Comparison of ENCODE assay signal across 8 cellular contexts in the genomic region with DNA sequence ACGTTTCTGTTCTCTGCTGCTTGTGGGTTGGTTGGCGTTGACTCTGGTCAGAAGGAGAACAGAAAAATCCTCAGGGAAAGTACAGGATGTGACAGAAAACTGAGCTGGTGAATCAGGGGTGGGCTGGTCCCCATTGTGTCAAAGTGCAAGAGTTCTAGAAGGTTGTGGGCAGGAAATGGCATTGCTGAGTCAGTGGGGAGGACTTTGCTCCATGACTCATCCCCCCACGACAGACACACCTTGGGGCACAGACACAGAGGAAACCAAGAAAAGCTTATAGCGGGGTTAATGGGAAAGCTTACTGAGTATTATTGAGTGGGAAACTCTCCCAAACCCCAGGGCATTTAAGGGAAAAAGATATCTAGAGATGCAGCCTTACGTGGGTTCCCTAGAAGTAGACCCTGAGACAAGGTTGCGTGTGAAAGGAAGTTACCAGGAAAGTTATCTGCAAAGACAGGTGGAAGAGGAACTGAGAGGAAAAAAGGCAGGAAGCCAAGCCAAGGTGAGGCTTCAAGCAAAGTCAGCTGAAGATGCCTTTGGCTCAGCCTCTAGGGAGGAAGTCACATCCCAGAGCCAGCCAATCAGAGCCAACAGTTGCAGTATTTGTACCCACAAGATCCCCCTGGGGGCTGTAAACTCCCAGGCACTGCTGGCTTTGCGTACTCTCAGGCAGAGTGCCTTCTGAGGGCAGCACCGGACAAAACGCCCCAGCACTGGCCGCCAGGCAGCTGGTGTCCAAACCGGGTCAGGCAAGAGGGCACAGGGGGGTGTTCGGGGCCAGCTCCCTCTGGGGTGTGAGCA.
DNase-seq lines count a peak whose midpoint lies in the region; ATAC-seq and TF ChIP-seq lines count a peak whose summit lies in the region.

No MANE protein-coding gene starts in this region.

- peak overlapping the region; percentile 43 for H3K4me3 Mint-ChIP-seq in activated CD4-positive, alpha-beta memory T cell treated with anti-CD3 and anti-CD28 coated beads, Interleukin-2, amount 10 ng/mL, durations not matched to agents 7 days and 5 days

- no peak overlapping the region for H3K4me3 ChIP-seq in lower lobe of right lung

- DNase-seq in stimulated activated naive CD4-positive, alpha-beta T cell treated with Interleukin-2 at 50 U/mL for 16 hours (lab: John Stamatoyannopoulos, UW) = peak; percentile 42
- no peak for DNase-seq in stimulated activated naive CD4-positive, alpha-beta T cell (lab: John Stamatoyannopoulos, UW)
- DNase-seq in activated CD4-positive, alpha-beta memory T cell treated with anti-CD3 and anti-CD28 coated beads, Interleukin-2, amount 10 ng/mL, durations not matched to agents 7 days and 5 days = peak; percentile 78
- DNase-seq in glomerular visceral epithelial cell (ENCODE audit: extremely low spot score) = peak; percentile 96
- DNase-seq in stimulated activated CD8-positive, alpha-beta memory T cell treated with anti-CD3 and anti-CD28 coated beads, Interleukin-7, amount 100 ng/mL, for 24 hours (ENCODE audit: low read depth) = peak; percentile 40
- no peak for DNase-seq in lower lobe of right lung

- no peak for TF ChIP-seq CTCF in lower lobe of right lung (IDR thresholded peaks at IDR 0.05)

- H3K4me1 ChIP-seq in lower lobe of right lung = no peaks in the 10 kb centered on the region

- H3K9me3 Mint-ChIP-seq in activated CD4-positive, alpha-beta memory T cell treated with anti-CD3 and anti-CD28 coated beads, Interleukin-2, amount 10 ng/mL, durations not matched to agents 7 days and 5 days = peaks cover 18% of the 10 kb centered on the region

- peak overlapping the region; percentile 92 for H3K27ac Mint-ChIP-seq in activated CD4-positive, alpha-beta memory T cell treated with anti-CD3 and anti-CD28 coated beads, Interleukin-2, amount 10 ng/mL, durations not matched to agents 7 days and 5 days

- CTCF ChIA-PET in activated CD4-positive, alpha-beta memory T cell treated with anti-CD3 and anti-CD28 coated beads, Interleukin-2, amount 10 ng/mL, durations not matched to agents 7 days and 5 days (lab: Charles Lee) = no interaction called here

- peak; percentile 73 for ATAC-seq in HG03460 (IDR thresholded peaks at IDR 0.05; ENCODE audit: unreplicated experiment)
- no peak for ATAC-seq in lower lobe of right lung
- ATAC-seq in HG02852 (IDR thresholded peaks at IDR 0.05; ENCODE audit: unreplicated experiment) = no peak

- H3K27me3 Mint-ChIP-seq in activated CD4-positive, alpha-beta memory T cell treated with anti-CD3 and anti-CD28 coated beads, Interleukin-2, amount 10 ng/mL, durations not matched to agents 7 days and 5 days = peaks cover 34% of the 10 kb centered on the region

- H3K27ac ChIP-seq in lower lobe of right lung = no peak overlapping the region

- no peaks in the 10 kb centered on the region for H3K36me3 ChIP-seq in lower lobe of right lung

- H3K4me1 Mint-ChIP-seq in activated CD4-positive, alpha-beta memory T cell treated with anti-CD3 and anti-CD28 coated beads, Interleukin-2, amount 10 ng/mL, durations not matched to agents 7 days and 5 days = peaks cover 33% of the 10 kb centered on the region

- no peaks in the 10 kb centered on the region for H3K36me3 Mint-ChIP-seq in activated CD4-positive, alpha-beta memory T cell treated with anti-CD3 and anti-CD28 coated beads, Interleukin-2, amount 10 ng/mL, durations not matched to agents 7 days and 5 days (ENCODE audit: low read depth)

- POLR2A ChIA-PET in activated CD4-positive, alpha-beta memory T cell treated with anti-CD3 and anti-CD28 coated beads, Interleukin-2, amount 10 ng/mL, durations not matched to agents 7 days and 5 days (lab: Charles Lee) = interaction anchor here (1.4 kb wide), 2 partner anchors 60 to 88 kb away, joined by 4 to 16 read pairs; no protein-coding TSS in a partner anchor

- intact Hi-C loops in lower lobe of right lung (cut with DNase I) = no loop called here

- H3K9me3 ChIP-seq in lower lobe of right lung = no peaks in the 10 kb centered on the region

- peaks cover 34% of the 10 kb centered on the region for H3K27me3 ChIP-seq in lower lobe of right lung (ENCODE audit: low read depth)

Comparison
In these comparisons a context has a peak if more than half of its experiments do, and no peak if none do; other contexts are left out.
1. DNase-seq: peak in stimulated activated naive CD4-positive, alpha-beta T cell treated with Interleukin-2 at 50 U/mL for 16 hours (single experiment), activated CD4-positive, alpha-beta memory T cell treated with anti-CD3 and anti-CD28 coated beads, Interleukin-2, amount 10 ng/mL, durations not matched to agents 7 days and 5 days (single experiment), glomerular visceral epithelial cell (single experiment) and stimulated activated CD8-positive, alpha-beta memory T cell treated with anti-CD3 and anti-CD28 coated beads, Interleukin-7, amount 100 ng/mL, for 24 hours (single experiment); none in stimulated activated naive CD4-positive, alpha-beta T cell (0 of 6) and lower lobe of right lung (single experiment).